In genomic region chr17:80942360-80943345, GRCh38 we compare ENCODE assay signal across 10 cellular contexts. TPM values are rescaled to one million over a fixed set of nuclear protein-coding genes. Genes with fewer than 3 reads are reported as not detected.
DNase-seq lines count a peak whose midpoint lies in the region; ATAC-seq and TF ChIP-seq lines count a peak whose summit lies in the region.
"Had no signal": no experiment of that assay in that cellular context is flagged by ENCODE, and none has a peak within 500 bp of the region (broad histone marks: within the 10 kb centered on the region; RNA-seq: fewer than 3 reads in every experiment).

No MANE protein-coding gene starts in this region.

- BruUV-seq in MCF 10A (replicated peaks; lab: Mats Ljungman, UMichigan) (no TSS peak), mammary epithelial cell (replicated peaks; lab: Mats Ljungman, UMichigan) (no TSS peak)

- no peak overlapping the region for H3K27ac Mint-ChIP-seq in MCF 10A (ENCODE audit: low read depth, unreplicated experiment)
- peak overlapping the region; percentile 52 to 91 (median 88) for H3K27ac Mint-ChIP-seq in naive B cell
- no peak overlapping the region for H3K27ac Mint-ChIP-seq in neural progenitor cell

- H3K4me3 ChIP-seq in mammary epithelial cell (replicated peaks in 1 of 3; ENCODE audit: insufficient read depth in 1 of 3, low read depth in 2 of 3, low read length in 3 of 3) = no peak overlapping the region
- H3K4me3 ChIP-seq in fibroblast of mammary gland (ENCODE audit: control insufficient read depth, low read depth, low read length) = no peak overlapping the region
- H3K4me3 ChIP-seq in aorta (ENCODE audit: low read length in 2 of 2) = no peak overlapping the region
- no peak overlapping the region for H3K4me3 ChIP-seq in neural progenitor cell
- no peak overlapping the region for H3K4me3 ChIP-seq in smooth muscle cell

- H3K36me3 ChIP-seq in mammary epithelial cell (ENCODE audit: insufficient read depth, low read length) = no peaks in the 10 kb centered on the region
- no peaks in the 10 kb centered on the region for H3K36me3 ChIP-seq in aorta (ENCODE audit: control insufficient read depth in 1 of 2, insufficient read depth in 2 of 2, low read length in 1 of 2)
- no peaks in the 10 kb centered on the region for H3K36me3 ChIP-seq in neural progenitor cell
- peaks cover 5% of the 10 kb centered on the region for H3K36me3 ChIP-seq in smooth muscle cell (ENCODE audit: low read depth)

- H2AFZ ChIP-seq in mammary epithelial cell (ENCODE audit: low read depth, low read length) (no peak overlapping the region), neural progenitor cell (replicated peaks) (no peak overlapping the region), smooth muscle cell (ENCODE audit: low read depth) (no peak overlapping the region)

- H3K36me3 Mint-ChIP-seq in MCF 10A (ENCODE audit: insufficient read depth, unreplicated experiment) = peaks cover 16% of the 10 kb centered on the region
- H3K36me3 Mint-ChIP-seq in naive B cell = peaks cover 20 to 22% of the 10 kb centered on the region in 2 donors
- peaks cover 28% of the 10 kb centered on the region for H3K36me3 Mint-ChIP-seq in neural progenitor cell

- H3K9ac ChIP-seq in mammary epithelial cell (ENCODE audit: insufficient read depth, low read length) (no peak overlapping the region), neural progenitor cell (no peak overlapping the region), smooth muscle cell (ENCODE audit: low read depth) (no peak overlapping the region)

- no peak for TF ChIP-seq CTCF in MCF 10A (IDR thresholded peaks at IDR 0.05; ENCODE audit: unreplicated experiment)
- TF ChIP-seq CTCF in mammary epithelial cell (conservative IDR thresholded peaks at IDR 0.05 in 1 of 2, IDR thresholded peaks at IDR 0.05 in 1 of 2; ENCODE audit: extremely low read depth in 1 of 2, insufficient read depth in 1 of 2, low read depth in 1 of 2, low read length in 2 of 2) = no peak
- peak; percentile 20 for TF ChIP-seq CTCF in fibroblast of mammary gland (conservative IDR thresholded peaks at IDR 0.05; ENCODE audit: control insufficient read depth, insufficient read depth, low read depth, low read length)
- TF ChIP-seq CTCF in neural progenitor cell (IDR thresholded peaks at IDR 0.05) = no peak
- no peak for TF ChIP-seq CTCF in smooth muscle cell (IDR thresholded peaks at IDR 0.05; ENCODE audit: borderline replicate concordance, insufficient read depth, poor library complexity, severe bottlenecking)

- H3K4me1 ChIP-seq in mammary epithelial cell (ENCODE audit: insufficient read depth, low read length) = no peaks in the 10 kb centered on the region
- no peaks in the 10 kb centered on the region for H3K4me1 ChIP-seq in aorta (ENCODE audit: control insufficient read depth in 1 of 2, insufficient read depth in 2 of 2, low read length in 2 of 2)
- H3K4me1 ChIP-seq in neural progenitor cell = peaks cover 20% of the 10 kb centered on the region
- H3K4me1 ChIP-seq in smooth muscle cell (ENCODE audit: low read depth) = peaks cover 7% of the 10 kb centered on the region

- H3K4me3 Mint-ChIP-seq in MCF 10A (ENCODE audit: unreplicated experiment) (no peak overlapping the region), naive B cell (peak overlapping the region in 2 of 8 donors; percentile 10 to 62), neural progenitor cell (no peak overlapping the region)

- 56% methylated on average over 38 of the region's 42 CpGs for WGBS in mammary epithelial cell (ENCODE audit: low coverage, missing lambda C conversion rate)
- 29 to 34% methylated on average over 42 of the region's 42 CpGs for WGBS in aorta, 2 donors
- WGBS in smooth muscle cell (ENCODE audit: low lambda C conversion rate) = 91% methylated on average over 40 of the region's 42 CpGs

- in situ Hi-C loops in mammary epithelial cell (cut with MboI; ENCODE audit: low sequenced_read_pairs in 2 of 2) = no loop called here

- POLR2A ChIA-PET in MCF 10A (lab: Yijun Ruan, JAX) = interaction anchor here (1.0 kb wide), 1 partner anchor 16 kb away, joined by 3 read pairs; no protein-coding TSS in a partner anchor

- CTCF ChIA-PET in MCF 10A (lab: Yijun Ruan, JAX) = interaction anchor here (0.6 to 1.3 kb wide), 5 partner anchors 13 to 515 kb away, joined by 3 to 4 read pairs (median 3); no protein-coding TSS in a partner anchor
- CTCF ChIA-PET in mammary epithelial cell (lab: Charles Lee; ENCODE audit: low non-redundant PET) = no interaction called here

- H3K79me2 ChIP-seq in mammary epithelial cell (ENCODE audit: insufficient read depth, low read length) (no peaks in the 10 kb centered on the region), neural progenitor cell (ENCODE audit: low read depth) (no peaks in the 10 kb centered on the region), smooth muscle cell (ENCODE audit: low read depth) (no peaks in the 10 kb centered on the region)

- peaks cover 16% of the 10 kb centered on the region for H3F3A ChIP-seq in neural progenitor cell (ENCODE audit: low read depth)
- H3F3A ChIP-seq in smooth muscle cell (ENCODE audit: low read depth) = no peaks in the 10 kb centered on the region

- DNase-seq in MCF 10A (ENCODE audit: unreplicated experiment) = peak; percentile 86
- no peak for DNase-seq in mammary epithelial cell
- DNase-seq in fibroblast of mammary gland (ENCODE audit: low read depth) = peak; percentile 88
- no peak for DNase-seq in naive B cell
- peak; percentile 94 to 98 for DNase-seq in aorta
- DNase-seq in neural progenitor cell (ENCODE audit: low spot score) = no peak
- DNase-seq in AML-193 (lab: John Stamatoyannopoulos, UW) = no peak
- DNase-seq in smooth muscle cell (lab: John Stamatoyannopoulos, UW; ENCODE audit: unreplicated experiment) = no peak
- DNase-seq: effector CD4-positive, alpha-beta T cell; MV-4-11 had no signal

- dilution Hi-C loops in mammary epithelial cell (cut with HindIII; ENCODE audit: low sequenced_read_pairs) = no loop called here

- ATAC-seq in naive B cell (ENCODE audit: low read depth in 2 of 2) = no peak
- ATAC-seq in aorta (ENCODE audit: low FRiP score) = peak; percentile 92

- H3K9me3 ChIP-seq in mammary epithelial cell (replicated peaks; ENCODE audit: insufficient read depth, low read length) (no peaks in the 10 kb centered on the region), aorta (ENCODE audit: control insufficient read depth, low read length) (no peaks in the 10 kb centered on the region), neural progenitor cell (ENCODE audit: low read depth) (no peaks in the 10 kb centered on the region), smooth muscle cell (replicated peaks; ENCODE audit: low read depth) (no peaks in the 10 kb centered on the region)

- H3K9me3 Mint-ChIP-seq in MCF 10A (ENCODE audit: unreplicated experiment) (no peaks in the 10 kb centered on the region), naive B cell (peaks cover 0 to 3% (median 0%) of the 10 kb centered on the region in 7 donors), neural progenitor cell (no peaks in the 10 kb centered on the region)

- H3K4me2 ChIP-seq in mammary epithelial cell (ENCODE audit: insufficient read depth, low read depth, low read length) (no peak overlapping the region), neural progenitor cell (no peak overlapping the region), smooth muscle cell (no peak overlapping the region)

- H3K4me1 Mint-ChIP-seq in MCF 10A (ENCODE audit: insufficient read depth, unreplicated experiment) (peaks cover 6% of the 10 kb centered on the region), naive B cell (peaks cover 19 to 67% (median 60%) of the 10 kb centered on the region in 3 donors), neural progenitor cell (peaks cover 20% of the 10 kb centered on the region)

- H3K27me3 ChIP-seq in mammary epithelial cell (ENCODE audit: insufficient read depth, low read length) = no peaks in the 10 kb centered on the region
- H3K27me3 ChIP-seq in aorta (ENCODE audit: control insufficient read depth in 1 of 2, insufficient read depth in 2 of 2, low read length in 1 of 2) = no peaks in the 10 kb centered on the region
- H3K27me3 ChIP-seq in neural progenitor cell = no peaks in the 10 kb centered on the region
- H3K27me3 ChIP-seq in smooth muscle cell (ENCODE audit: low read depth) = no peaks in the 10 kb centered on the region

- H4K20me1 ChIP-seq in mammary epithelial cell (ENCODE audit: insufficient read depth, low read length) (no peaks in the 10 kb centered on the region), neural progenitor cell (ENCODE audit: low read depth) (peaks cover 8% of the 10 kb centered on the region), smooth muscle cell (ENCODE audit: low read depth) (no peaks in the 10 kb centered on the region)

- H3K27me3 Mint-ChIP-seq in MCF 10A (ENCODE audit: insufficient read depth, unreplicated experiment) (no peaks in the 10 kb centered on the region), naive B cell (no peaks in the 10 kb centered on the region), neural progenitor cell (ENCODE audit: insufficient read depth, low read depth) (peaks cover 2% of the 10 kb centered on the region)

- H3K27ac ChIP-seq in mammary epithelial cell (ENCODE audit: insufficient read depth, low read depth, low read length) = no peak overlapping the region
- peak overlapping the region in 1 of 2 donors; percentile 41 for H3K27ac ChIP-seq in aorta (ENCODE audit: low read depth in 1 of 2, low read length in 2 of 2)
- no peak overlapping the region for H3K27ac ChIP-seq in neural progenitor cell
- no peak overlapping the region for H3K27ac ChIP-seq in smooth muscle cell (ENCODE audit: low read depth)

- intact Hi-C loops in MCF 10A (cut with micrococcal nuclease) = loop anchor here (1.0 kb wide), 1 partner anchor 28 kb away; no protein-coding TSS in a partner anchor
- intact Hi-C loops in mammary epithelial cell (cut with micrococcal nuclease) = no loop called here
- intact Hi-C loops in aorta (cut with DNase I) = no loop called here

RNA-seq across cellular contexts. Expression of gene CHMP6, which starts 49.0 kb away (rescaled TPM):
- 19.5 and 22.6 TPM in 2 replicates for total RNA-seq in MCF 10A (2022)
- total RNA-seq in mammary epithelial cell = 10 to 100 TPM; 12.0 to 28.1 TPM
- 22.9 TPM for polyA plus RNA-seq in mammary epithelial cell
- 33.4 TPM for polyA minus RNA-seq in mammary epithelial cell
- polyA plus RNA-seq in naive B cell (ENCODE audit: low read depth in 6 of 6) = 10 to 100 TPM; 38.8 to 51.8 (median 43.5) TPM
- 10 to 100 TPM; 22.9 to 30.9 TPM for total RNA-seq in aorta
- 10 to 100 TPM; 15.9 to 30.8 TPM for polyA plus RNA-seq in aorta
- 11.5 and 20.9 TPM in 2 replicates for total RNA-seq in neural progenitor cell (ENCODE audit: low replicate concordance)
- 5.8 and 11.9 TPM in 2 replicates for total RNA-seq in smooth muscle cell
- polyA plus RNA-seq in smooth muscle cell = 21.5 and 30.9 TPM in 2 replicates

Comparison
In these comparisons a context has a peak if more than half of its experiments do, and no peak if none do; other contexts are left out.
1. DNase-seq: peak in MCF 10A (single experiment), fibroblast of mammary gland (single experiment) and aorta (2 of 2); none in mammary epithelial cell (single experiment), naive B cell (single experiment), neural progenitor cell (single experiment), AML-193 (0 of 2) and smooth muscle cell (single experiment).
2. H3K27ac Mint-ChIP-seq: peak in naive B cell (6 of 6); none in MCF 10A (single experiment) and neural progenitor cell (single experiment).